8 cellular contexts compared by ENCODE assay signal in the genomic region with DNA sequence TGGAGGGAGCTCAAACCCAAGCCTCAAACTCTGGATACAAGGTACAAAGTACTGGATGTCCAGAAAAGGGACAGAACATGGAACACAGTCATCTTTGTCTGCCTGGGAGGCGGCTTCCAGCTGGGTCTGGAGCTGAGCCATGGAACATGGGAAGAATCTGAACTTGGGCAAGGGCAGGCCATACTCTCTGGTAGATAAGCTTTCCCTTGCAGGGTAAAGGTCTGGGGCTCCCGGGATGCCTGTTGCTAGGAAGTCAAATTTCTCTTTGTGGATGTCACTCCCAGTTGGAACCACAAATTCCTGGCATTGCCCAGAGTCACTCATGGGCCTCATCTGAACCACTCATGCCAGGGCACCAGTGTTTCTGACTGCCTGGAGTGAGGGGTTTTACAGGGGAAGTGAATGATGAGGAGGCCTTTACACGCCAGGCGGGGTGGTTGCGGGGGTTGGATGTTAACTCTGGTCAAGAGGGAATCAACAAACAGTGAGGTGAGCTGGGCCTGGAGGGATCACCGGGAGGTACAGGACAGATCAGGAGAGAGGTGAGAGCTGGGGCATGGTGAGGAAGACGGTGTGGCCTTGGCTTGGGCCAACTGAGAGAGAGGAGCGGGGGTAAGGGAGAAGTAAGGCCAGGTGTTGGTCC. TPM values are rescaled to one million over a fixed set of nuclear protein-coding genes. Genes with fewer than 3 reads are reported as not detected.
DNase-seq lines count a peak whose midpoint lies in the region; ATAC-seq and TF ChIP-seq lines count a peak whose summit lies in the region.

No MANE protein-coding gene starts in this region.

- H3K27ac Mint-ChIP-seq in activated naive CD8-positive, alpha-beta T cell treated with anti-CD3 and anti-CD28 coated beads, Interleukin-2, amount 10 ng/mL, durations not matched to agents 7 days and 5 days, result peak overlapping the region; percentile 6
- H3K27ac Mint-ChIP-seq in activated naive CD8-positive, alpha-beta T cell treated with anti-CD3 and anti-CD28 coated beads for 36 hours, result no peak overlapping the region
- no peak overlapping the region for H3K27ac Mint-ChIP-seq in glutamatergic neuron (ENCODE audit: unreplicated experiment)

- peaks cover 34% of the 10 kb centered on the region for H3K36me3 Mint-ChIP-seq in activated naive CD8-positive, alpha-beta T cell treated with anti-CD3 and anti-CD28 coated beads, Interleukin-2, amount 10 ng/mL, durations not matched to agents 7 days and 5 days
- peaks cover 37% of the 10 kb centered on the region for H3K36me3 Mint-ChIP-seq in activated naive CD8-positive, alpha-beta T cell treated with anti-CD3 and anti-CD28 coated beads for 36 hours
- H3K36me3 Mint-ChIP-seq in glutamatergic neuron (ENCODE audit: unreplicated experiment), result peaks cover 18% of the 10 kb centered on the region

- intact Hi-C loops in mucosa of descending colon (cut with DNase I, micrococcal nuclease) (no loop called here), vagina (cut with DNase I) (no loop called here)

- DNase-seq in activated naive CD8-positive, alpha-beta T cell treated with anti-CD3 and anti-CD28 coated beads, Interleukin-2, amount 10 ng/mL, durations not matched to agents 7 days and 5 days, result no peak
- no peak for DNase-seq in activated naive CD8-positive, alpha-beta T cell treated with anti-CD3 and anti-CD28 coated beads for 36 hours
- DNase-seq in ecto neural progenitor cell (ENCODE audit: low spot score), result peak; percentile 36
- peak in 1 of 3 donors; percentile 44 for DNase-seq in mucosa of descending colon
- no peak for DNase-seq in vagina (ENCODE audit: extremely low spot score in 2 of 2)
- no peak for DNase-seq in glutamatergic neuron
- DNase-seq in foreskin keratinocyte, result no peak

- H3K4me1 ChIP-seq in mucosa of descending colon (ENCODE audit: low read depth), result peaks cover 17% of the 10 kb centered on the region
- H3K4me1 ChIP-seq in vagina, result peaks cover 62% of the 10 kb centered on the region
- peaks cover 15% of the 10 kb centered on the region for H3K4me1 ChIP-seq in foreskin keratinocyte

- H3K9me3 Mint-ChIP-seq in activated naive CD8-positive, alpha-beta T cell treated with anti-CD3 and anti-CD28 coated beads, Interleukin-2, amount 10 ng/mL, durations not matched to agents 7 days and 5 days, result no peaks in the 10 kb centered on the region
- H3K9me3 Mint-ChIP-seq in activated naive CD8-positive, alpha-beta T cell treated with anti-CD3 and anti-CD28 coated beads for 36 hours, result no peaks in the 10 kb centered on the region
- peaks cover 8% of the 10 kb centered on the region for H3K9me3 Mint-ChIP-seq in glutamatergic neuron (ENCODE audit: unreplicated experiment)

- no peaks in the 10 kb centered on the region for H3K27me3 ChIP-seq in vagina
- no peaks in the 10 kb centered on the region for H3K27me3 ChIP-seq in foreskin keratinocyte

- H3K4me1 Mint-ChIP-seq in activated naive CD8-positive, alpha-beta T cell treated with anti-CD3 and anti-CD28 coated beads, Interleukin-2, amount 10 ng/mL, durations not matched to agents 7 days and 5 days, result peaks cover 27% of the 10 kb centered on the region
- H3K4me1 Mint-ChIP-seq in activated naive CD8-positive, alpha-beta T cell treated with anti-CD3 and anti-CD28 coated beads for 36 hours, result peaks cover 36% of the 10 kb centered on the region
- peaks cover 6% of the 10 kb centered on the region for H3K4me1 Mint-ChIP-seq in glutamatergic neuron (ENCODE audit: low read depth, unreplicated experiment)

- no peak overlapping the region for H3K4me3 ChIP-seq in mucosa of descending colon
- H3K4me3 ChIP-seq in vagina, result no peak overlapping the region

- no peak for TF ChIP-seq CTCF in mucosa of descending colon (IDR thresholded peaks at IDR 0.05)
- TF ChIP-seq CTCF in vagina (IDR thresholded peaks at IDR 0.05), result no peak
- no peak for TF ChIP-seq CTCF in glutamatergic neuron (IDR thresholded peaks at IDR 0.05; ENCODE audit: partially characterized antibody, unreplicated experiment)
- TF ChIP-seq CTCF in foreskin keratinocyte (conservative IDR thresholded peaks at IDR 0.05), result no peak

- POLR2A ChIA-PET in activated naive CD8-positive, alpha-beta T cell treated with anti-CD3 and anti-CD28 coated beads, Interleukin-2, amount 10 ng/mL, durations not matched to agents 7 days and 5 days (lab: Charles Lee), result interaction anchor here (1.2 kb wide), 1 partner anchor 11 kb away, joined by 3 read pairs; no protein-coding TSS in a partner anchor

- no peaks in the 10 kb centered on the region for H3K27me3 Mint-ChIP-seq in activated naive CD8-positive, alpha-beta T cell treated with anti-CD3 and anti-CD28 coated beads, Interleukin-2, amount 10 ng/mL, durations not matched to agents 7 days and 5 days
- no peaks in the 10 kb centered on the region for H3K27me3 Mint-ChIP-seq in activated naive CD8-positive, alpha-beta T cell treated with anti-CD3 and anti-CD28 coated beads for 36 hours
- peaks cover 8% of the 10 kb centered on the region for H3K27me3 Mint-ChIP-seq in glutamatergic neuron (ENCODE audit: unreplicated experiment)

- H3K36me3 ChIP-seq in mucosa of descending colon (ENCODE audit: low read depth) (no peaks in the 10 kb centered on the region), vagina (peaks cover 0 to 34% of the 10 kb centered on the region in 2 donors)

- H3K27ac ChIP-seq in vagina (peak overlapping the region; percentile 99), foreskin keratinocyte (no peak overlapping the region)

- TF ChIP-seq POLR2A in vagina (IDR thresholded peaks at IDR 0.05), result no peak

- H3K9me3 ChIP-seq in mucosa of descending colon (no peaks in the 10 kb centered on the region), vagina (no peaks in the 10 kb centered on the region)

- H3K4me3 Mint-ChIP-seq in activated naive CD8-positive, alpha-beta T cell treated with anti-CD3 and anti-CD28 coated beads, Interleukin-2, amount 10 ng/mL, durations not matched to agents 7 days and 5 days, result no peak overlapping the region
- H3K4me3 Mint-ChIP-seq in activated naive CD8-positive, alpha-beta T cell treated with anti-CD3 and anti-CD28 coated beads for 36 hours, result no peak overlapping the region
- H3K4me3 Mint-ChIP-seq in glutamatergic neuron (ENCODE audit: unreplicated experiment), result no peak overlapping the region

- no peak for ATAC-seq in activated naive CD8-positive, alpha-beta T cell treated with anti-CD3 and anti-CD28 coated beads, Interleukin-2, amount 10 ng/mL, durations not matched to agents 7 days and 5 days (ENCODE audit: low read depth)
- ATAC-seq in mucosa of descending colon (peak; percentile 45), foreskin keratinocyte (no peak), HG03520 (IDR thresholded peaks at IDR 0.05; ENCODE audit: unreplicated experiment) (no peak)

RNA-seq across cellular contexts. Expression of a gene that starts 5.7 kb away (rescaled TPM):
- total RNA-seq in activated naive CD8-positive, alpha-beta T cell treated with anti-CD3 and anti-CD28 coated beads, Interleukin-2, amount 10 ng/mL, durations not matched to agents 7 days and 5 days, result 100 to 1,000 TPM; 793 to 808 TPM
- total RNA-seq in activated naive CD8-positive, alpha-beta T cell treated with anti-CD3 and anti-CD28 coated beads for 36 hours, result 100 to 1,000 TPM; 821 to 824 TPM
- total RNA-seq in mucosa of descending colon (1,000 to 10,000 TPM; 3,081 to 6,795 (median 5,370) TPM), vagina (2,421 TPM), glutamatergic neuron (ENCODE audit: unreplicated experiment) (885 TPM), foreskin keratinocyte (845 and 1,177 TPM in 2 replicates)
- polyA plus RNA-seq in foreskin keratinocyte, result 2,804 and 3,960 TPM in 2 replicates

RNA-seq across cellular contexts. Expression of a gene that starts 11.5 kb away (rescaled TPM):
- under 1 TPM; 0.20 to 0.30 TPM for total RNA-seq in activated naive CD8-positive, alpha-beta T cell treated with anti-CD3 and anti-CD28 coated beads, Interleukin-2, amount 10 ng/mL, durations not matched to agents 7 days and 5 days
- total RNA-seq in activated naive CD8-positive, alpha-beta T cell treated with anti-CD3 and anti-CD28 coated beads for 36 hours, result 1 to 10 TPM in 1 of 2 experiments, under 1 TPM in 1; 0.58 to 1.0 TPM
- total RNA-seq in mucosa of descending colon, result 1 to 10 TPM in 2 of 3 donors, under 1 TPM in 1; 0.41 to 2.8 (median 1.8) TPM
- total RNA-seq in vagina, result 4.4 TPM
- total RNA-seq in glutamatergic neuron (ENCODE audit: unreplicated experiment), result 4.6 TPM
- total RNA-seq in foreskin keratinocyte, result 0.07 and 0.10 TPM in 2 replicates
- polyA plus RNA-seq in foreskin keratinocyte, result 0.25 TPM in 2 replicates

RNA-seq across cellular contexts. Expression of a gene that starts 44.3 kb away (rescaled TPM):
- 1 to 10 TPM in 1 of 2 experiments, under 1 TPM in 1; 0.28 to 1.6 TPM for total RNA-seq in activated naive CD8-positive, alpha-beta T cell treated with anti-CD3 and anti-CD28 coated beads, Interleukin-2, amount 10 ng/mL, durations not matched to agents 7 days and 5 days
- not detected for total RNA-seq in activated naive CD8-positive, alpha-beta T cell treated with anti-CD3 and anti-CD28 coated beads for 36 hours
- total RNA-seq in mucosa of descending colon (10 to 100 TPM in 2 of 3 donors, 1 to 10 TPM in 1; 2.6 to 15.0 (median 11.8) TPM), vagina (32.2 TPM), glutamatergic neuron (ENCODE audit: unreplicated experiment) (1.3 TPM), foreskin keratinocyte (0.31 and 0.35 TPM in 2 replicates)
- polyA plus RNA-seq in foreskin keratinocyte, result 0.52 and 0.55 TPM in 2 replicates
